19 cellular contexts compared by ENCODE assay signal in genomic region chr2:11356760-11357159, GRCh38. TPM values are rescaled to one million over a fixed set of nuclear protein-coding genes. Genes with fewer than 3 reads are reported as not detected.
DNase-seq lines count a peak whose midpoint lies in the region; ATAC-seq and TF ChIP-seq lines count a peak whose summit lies in the region.
"Had no signal": no experiment of that assay in that cellular context is flagged by ENCODE, and none has a peak within 500 bp of the region (broad histone marks: within the 10 kb centered on the region; RNA-seq: fewer than 3 reads in every experiment).

No MANE protein-coding gene starts in this region.

- H2BK15ac ChIP-seq in IMR-90 (ENCODE audit: low read depth, low read length): no peak overlapping the region

- in situ Hi-C loops in IMR-90 (cut with MboI; ENCODE audit: low sequenced_read_pairs): no loop called here

- H4K5ac ChIP-seq in IMR-90 (ENCODE audit: low read depth, low read length): no peak overlapping the region

- H2BK5ac ChIP-seq in IMR-90 (ENCODE audit: low read depth, low read length, poor library complexity, severe bottlenecking): no peak overlapping the region

- dilution Hi-C loops in IMR-90 (cut with HindIII; ENCODE audit: low sequenced_read_pairs, unreplicated experiment): no loop called here

- H3K27ac ChIP-seq in IMR-90 (ENCODE audit: insufficient read depth, low read length) (no peak overlapping the region), upper lobe of left lung (peak overlapping the region; percentile 53 to 83 (median 71))

- ATAC-seq in IMR-90 (ENCODE audit: low read depth) (no peak), upper lobe of left lung (ENCODE audit: low FRiP score in 2 of 2) (no peak), mucosa of descending colon (no peak)

- intact Hi-C loops in IMR-90 (cut with micrococcal nuclease) (no loop called here), posterior vena cava (cut with DNase I) (no loop called here), mucosa of descending colon (cut with DNase I, micrococcal nuclease) (no loop called here)

- H3K4me1 ChIP-seq in IMR-90 (ENCODE audit: control insufficient read depth, insufficient read depth, low read length): peaks cover 7% of the 10 kb centered on the region
- peaks cover 9 to 22% (median 14%) of the 10 kb centered on the region in 4 donors for H3K4me1 ChIP-seq in upper lobe of left lung
- no peaks in the 10 kb centered on the region for H3K4me1 ChIP-seq in mucosa of descending colon (ENCODE audit: low read depth)

- CTCF ChIA-PET in IMR-90 (lab: Yijun Ruan, JAX): no interaction called here

- POLR2A ChIA-PET in IMR-90 (lab: Charles Lee; ENCODE audit: unreplicated experiment): no interaction called here

- no peak for TF ChIP-seq RAD21 in IMR-90 (IDR thresholded peaks at IDR 0.05; ENCODE audit: low read length)

- no peaks in the 10 kb centered on the region for H3K79me1 ChIP-seq in IMR-90 (ENCODE audit: low read depth in 1 of 2, low read length in 2 of 2)

- H3K4ac ChIP-seq in IMR-90 (ENCODE audit: low read depth, low read length): 0 out of 2 replicates have a peak overlapping the region, but pooled peaks have one; percentile 4

- TF ChIP-seq POLR2A in IMR-90 (IDR thresholded peaks at IDR 0.05; ENCODE audit: low read depth, low read length) (no peak), upper lobe of left lung (IDR thresholded peaks at IDR 0.05) (no peak)

- no CpG with 5 or more reads among the region's 4 CpGs for WGBS in IMR-90 (ENCODE audit: extremely low coverage in 2 of 2, insufficient read length in 1 of 2), 2 experiments
- 21 to 39% methylated on average over 4 of the region's 4 CpGs for WGBS in upper lobe of left lung, 2 donors

- no peak for DNase-seq in IMR-90
- DNase-seq in cerebellar cortex (ENCODE audit: low spot score): peak; percentile 23
- peak; percentile 81 for DNase-seq in myocyte (ENCODE audit: low read depth)
- DNase-seq in upper lobe of left lung: no peak
- DNase-seq in posterior vena cava (ENCODE audit: low spot score): no peak
- DNase-seq in mucosa of descending colon: no peak
- DNase-seq in activated CD4-positive, CD25-positive, alpha-beta regulatory T cell treated with anti-CD3 and anti-CD28 coated beads, Interleukin-2, amount 50 U/mL, for 72 hours: no peak
- DNase-seq: AML-193, COR-L47, DMS153, EL, H7, MV-4-11, NCI-H1417 treated with DMSO at 0.1 percent for 48 hours, NCI-H2029, NCI-H2171, NCI-H446 treated with DMSO at 0.1 percent for 48 hours, RPMI8226, SIG-M5 had no signal

- H3K9me1 ChIP-seq in IMR-90 (ENCODE audit: insufficient read depth, low read length): 0 out of 2 replicates have a peak, but pooled peaks cover 4% of the 10 kb centered on the region

- H3K27me3 ChIP-seq in IMR-90 (ENCODE audit: control insufficient read depth, insufficient read depth, low read length): no peaks in the 10 kb centered on the region; the same call in 1 of the 2 replicates
- H3K27me3 ChIP-seq in upper lobe of left lung: no peaks in the 10 kb centered on the region

- no peak overlapping the region for H2AFZ ChIP-seq in IMR-90 (replicated peaks; ENCODE audit: low read length, poor library complexity)

- H3K4me3 ChIP-seq in IMR-90 (ENCODE audit: insufficient read depth, low read depth, low read length) (no peak overlapping the region), upper lobe of left lung (no peak overlapping the region), mucosa of descending colon (no peak overlapping the region)

- no peak overlapping the region for H2AK9ac ChIP-seq in IMR-90 (replicated peaks; ENCODE audit: low read depth, low read length, poor library complexity)

- H2BK120ac ChIP-seq in IMR-90 (ENCODE audit: low read depth, low read length): no peak overlapping the region

- H2BK20ac ChIP-seq in IMR-90 (ENCODE audit: low read depth, low read length): 0 out of 2 replicates have a peak overlapping the region, but pooled peaks have one; percentile 6

- no peak overlapping the region; the same call in 1 of the 2 replicates for H3K56ac ChIP-seq in IMR-90 (ENCODE audit: extremely low read depth, insufficient read depth, low read length)

- no peak overlapping the region for H3K14ac ChIP-seq in IMR-90 (replicated peaks; ENCODE audit: low read depth, low read length)

- H3K9ac ChIP-seq in IMR-90 (ENCODE audit: low read depth, low read length): no peak overlapping the region

- no peak overlapping the region for H4K91ac ChIP-seq in IMR-90 (ENCODE audit: insufficient read depth, low read depth, low read length)

- H2AK5ac ChIP-seq in IMR-90 (ENCODE audit: low read depth, low read length): peak overlapping the region; percentile 60; the same call in 1 of the 2 replicates

- H3K18ac ChIP-seq in IMR-90 (ENCODE audit: low read depth, low read length): no peak overlapping the region

- H3K4me2 ChIP-seq in IMR-90 (ENCODE audit: low read depth, low read length): no peak overlapping the region

- H3K36me3 ChIP-seq in IMR-90 (ENCODE audit: control insufficient read depth, insufficient read depth, low read length): no peaks in the 10 kb centered on the region
- H3K36me3 ChIP-seq in upper lobe of left lung: no peaks in the 10 kb centered on the region
- no peaks in the 10 kb centered on the region for H3K36me3 ChIP-seq in mucosa of descending colon (ENCODE audit: low read depth)

- H4K20me1 ChIP-seq in IMR-90 (ENCODE audit: insufficient read depth, low read length): no peaks in the 10 kb centered on the region

- BruUV-seq in IMR-90 (replicated peaks; lab: Mats Ljungman, UMichigan): no TSS peak

- no peak for TF ChIP-seq CTCF in IMR-90 (conservative IDR thresholded peaks at IDR 0.05; ENCODE audit: low read depth, low read length)
- TF ChIP-seq CTCF in upper lobe of left lung (IDR thresholded peaks at IDR 0.05): no peak
- TF ChIP-seq CTCF in mucosa of descending colon (IDR thresholded peaks at IDR 0.05): no peak

- H3K9me3 ChIP-seq in IMR-90 (ENCODE audit: control insufficient read depth, insufficient read depth, low read length) (no peaks in the 10 kb centered on the region), upper lobe of left lung (no peaks in the 10 kb centered on the region), mucosa of descending colon (no peaks in the 10 kb centered on the region)

- TF ChIP-seq EP300 in upper lobe of left lung (IDR thresholded peaks at IDR 0.05): peak in 1 of 4 donors; percentile 26

- H4K8ac ChIP-seq in IMR-90 (ENCODE audit: low read depth in 2 of 2, low read length in 2 of 2): no peak overlapping the region

- H3K23ac ChIP-seq in IMR-90 (ENCODE audit: low read depth, low read length): no peak overlapping the region

TF ChIP-seq in IMR-90, 13 proteins besides CTCF, POLR2A, EP300 and RAD21:
- no peak for TF ChIP-seq RCOR1 (IDR thresholded peaks at IDR 0.05; ENCODE audit: insufficient replicate concordance, low read length)
- TF ChIP-seq USF2 (IDR thresholded peaks at IDR 0.05; ENCODE audit: low read depth, low read length): no peak
- TF ChIP-seq FOS (IDR thresholded peaks at IDR 0.05; ENCODE audit: low read depth, low read length): no peak
- TF ChIP-seq BHLHE40 (IDR thresholded peaks at IDR 0.05; ENCODE audit: low read depth, low read length): no peak
- TF ChIP-seq ELK1 (IDR thresholded peaks at IDR 0.05; ENCODE audit: borderline replicate concordance, low read depth, low read length): no peak

RNA-seq across cellular contexts. Expression of gene ROCK2, which starts 12.3 kb away (rescaled TPM):
- total RNA-seq in IMR-90 (2012; rRNA removed): 28.3 and 59.7 TPM in 2 replicates
- polyA plus RNA-seq in IMR-90 (2012; rRNA removed): 7.1 and 9.0 TPM in 2 replicates
- polyA plus RNA-seq in IMR-90 (2012; cell fraction: cytosol; rRNA removed): 1.2 and 1.8 TPM in 2 replicates
- polyA plus RNA-seq in IMR-90 (2012; cell fraction: nucleus; rRNA removed; ENCODE audit: low replicate concordance): 1.1 and 6.1 TPM in 2 replicates
- 27.2 and 41.1 TPM in 2 replicates for total RNA-seq in myocyte
- 6.8 TPM for polyA plus RNA-seq in myocyte (2012)
- 10 to 100 TPM; 37.6 to 99.7 (median 56.2) TPM for total RNA-seq in upper lobe of left lung
- 100 to 1,000 TPM; 109 to 186 TPM for total RNA-seq in posterior vena cava
- 10 to 100 TPM; 67.7 to 77.8 (median 71.0) TPM for total RNA-seq in mucosa of descending colon

Comparison
In these comparisons a context has a peak if more than half of its experiments do, and no peak if none do; other contexts are left out.
1. DNase-seq: peak in cerebellar cortex (single experiment) and myocyte (single experiment); none in IMR-90 (single experiment), upper lobe of left lung (0 of 2), posterior vena cava (single experiment), mucosa of descending colon (0 of 3) and activated CD4-positive, CD25-positive, alpha-beta regulatory T cell treated with anti-CD3 and anti-CD28 coated beads, Interleukin-2, amount 50 U/mL, for 72 hours (single experiment).